Comparison of ENCODE assay signal across 29 cellular contexts in the genomic region with DNA sequence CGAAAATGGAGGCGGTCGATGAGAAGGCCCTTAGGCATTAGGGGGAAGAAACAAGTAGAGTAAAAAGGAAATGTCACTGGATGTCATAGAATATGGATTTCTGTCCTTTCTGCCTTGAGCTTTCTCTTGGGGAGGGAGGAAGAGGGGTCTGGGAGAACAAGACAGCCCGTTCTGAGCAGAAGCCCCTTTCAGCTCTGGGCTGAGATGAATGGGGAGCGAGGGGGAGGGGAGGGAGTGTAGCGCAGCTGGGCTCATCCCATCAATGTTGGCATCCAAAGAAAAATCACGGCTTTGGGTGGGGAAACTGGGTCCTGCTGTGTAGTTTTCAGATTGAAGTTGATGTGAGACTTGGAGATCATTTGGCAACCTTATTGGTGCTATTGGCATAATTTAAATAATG. TPM values are rescaled to one million over a fixed set of nuclear protein-coding genes. Genes with fewer than 3 reads are reported as not detected.
DNase-seq lines count a peak whose midpoint lies in the region; ATAC-seq and TF ChIP-seq lines count a peak whose summit lies in the region.
"Had no signal": no experiment of that assay in that cellular context is flagged by ENCODE, and none has a peak within 500 bp of the region (broad histone marks: within the 10 kb centered on the region; RNA-seq: fewer than 3 reads in every experiment).

No MANE protein-coding gene starts in this region.

- intact Hi-C loops in dendritic cell treated with granulocyte-macrophage colony-stimulating factor and Interleukin-4, amounts not matched to agents 40 ng/mL and 50 ng/mL, for 4 days (cut with micrococcal nuclease), result loop anchor here (5.0 kb wide), 1 partner anchor 107 kb away; no protein-coding TSS in a partner anchor

- H3K9me3 ChIP-seq in endodermal cell (ENCODE audit: control insufficient read depth, low read length), result no peaks in the 10 kb centered on the region
- H3K9me3 ChIP-seq: ascending aorta, Caco-2, MG63, thyroid gland had no signal

- 81 to 91% methylated on average over 7 of the region's 7 CpGs for WGBS in endodermal cell (ENCODE audit: insufficient coverage in 1 of 2, insufficient read length in 1 of 2), 2 experiments

- H3K27me3 ChIP-seq in endodermal cell (ENCODE audit: control insufficient read depth, insufficient read depth, low read length, poor library complexity, severe bottlenecking), result peaks cover 22% of the 10 kb centered on the region
- H3K27me3 ChIP-seq: ascending aorta, thyroid gland had no signal

- H3K27me3 Mint-ChIP-seq in stimulated activated naive CD8-positive, alpha-beta T cell treated with anti-CD3 and anti-CD28 coated beads, Interleukin-15, amount 100 ng/mL, for 72 hours, result no peaks in the 10 kb centered on the region
- H3K27me3 Mint-ChIP-seq in dendritic cell treated with granulocyte-macrophage colony-stimulating factor and Interleukin-4, amounts not matched to agents 40 ng/mL and 50 ng/mL, for 4 days, result peaks cover 21% of the 10 kb centered on the region
- H3K27me3 Mint-ChIP-seq in naive B cell, result no peaks in the 10 kb centered on the region
- peaks cover 27% of the 10 kb centered on the region for H3K27me3 Mint-ChIP-seq in endodermal cell (ENCODE audit: insufficient read depth)
- H3K27me3 Mint-ChIP-seq: stimulated activated memory B cell treated with anti-CD40 and anti-IgM and Interleukin-4, amounts not matched to agents 10 μg/mL and 1 μg/mL and 100 μg/mL, for 72 hours had no signal

- peaks cover 7% of the 10 kb centered on the region for H3K4me1 ChIP-seq in endodermal cell (ENCODE audit: control insufficient read depth, insufficient read depth, low read length)
- H3K4me1 ChIP-seq: ascending aorta, Caco-2 had no signal

- H3K27ac Mint-ChIP-seq in stimulated activated naive CD8-positive, alpha-beta T cell treated with anti-CD3 and anti-CD28 coated beads, Interleukin-15, amount 100 ng/mL, for 72 hours, result peak overlapping the region; percentile 72 to 77
- H3K27ac Mint-ChIP-seq in dendritic cell treated with granulocyte-macrophage colony-stimulating factor and Interleukin-4, amounts not matched to agents 40 ng/mL and 50 ng/mL, for 4 days, result peak overlapping the region; percentile 57
- H3K27ac Mint-ChIP-seq in naive B cell, result peak overlapping the region in 3 of 6 donors; percentile 18 to 39 (median 19)
- no peak overlapping the region for H3K27ac Mint-ChIP-seq in endodermal cell
- H3K27ac Mint-ChIP-seq: stimulated activated memory B cell treated with anti-CD40 and anti-IgM and Interleukin-4, amounts not matched to agents 10 μg/mL and 1 μg/mL and 100 μg/mL, for 72 hours had no signal

- H3K27ac ChIP-seq in endodermal cell (ENCODE audit: low read depth, low read length), result no peak overlapping the region
- H3K27ac ChIP-seq: ascending aorta, RWPE1, thyroid gland had no signal

- TF ChIP-seq CTCF in endodermal cell (conservative IDR thresholded peaks at IDR 0.05), result no peak

- DNase-seq in stimulated activated naive CD8-positive, alpha-beta T cell treated with anti-CD3 and anti-CD28 coated beads, Interleukin-15, amount 100 ng/mL, for 72 hours, result no peak
- DNase-seq in stimulated activated naive CD8-positive, alpha-beta T cell treated with anti-CD3 and anti-CD28 coated beads, Interleukin-15, Interleukin-2, amounts not matched to agents 100 U/mL and 50 U/mL, for 24 hours, result no peak
- DNase-seq in naive B cell, result no peak
- DNase-seq in activated effector memory CD4-positive, alpha-beta T cell treated with anti-CD3 and anti-CD28 coated beads, Interleukin-2, amount 50 U/mL, for 16 hours, result no peak
- DNase-seq in endodermal cell, result no peak
- no peak for DNase-seq in NCI-H1105 (lab: John Stamatoyannopoulos, UW)
- DNase-seq in HuH-7 (ENCODE audit: low spot score), result no peak
- DNase-seq: activated CD4-positive, alpha-beta T cell treated with anti-CD3 and anti-CD28 coated beads, Interleukin-2, amount 50 U/mL, for 4 hours; activated naive CD4-positive, alpha-beta T cell treated with anti-CD3 and anti-CD28 coated beads, Interleukin-2, amount 50 U/mL, for 16 hours; AML-193; Caco-2; central memory CD4-positive, alpha-beta T cell; DND-41; KBM-7; MG63; NCI-H1417 treated with DMSO at 0.1 percent for 48 hours; NCI-H2081; NCI-H2227 treated with DMSO at 0.1 percent for 48 hours; NCI-H69; stimulated activated CD4-positive, alpha-beta T cell treated with anti-CD3 and anti-CD28 coated beads, Interleukin-12 subunit alpha, Interleukin-12 subunit beta, amount 100 ng/mL, for 4 hours; stimulated activated CD4-positive, alpha-beta T cell treated with anti-CD3 and anti-CD28 coated beads, Interleukin-4, amount 100 ng/mL, for 4 hours; T-helper 1 cell; thyroid gland had no signal

- H3K4me3 Mint-ChIP-seq in stimulated activated naive CD8-positive, alpha-beta T cell treated with anti-CD3 and anti-CD28 coated beads, Interleukin-15, amount 100 ng/mL, for 72 hours, result no peak overlapping the region
- no peak overlapping the region for H3K4me3 Mint-ChIP-seq in dendritic cell treated with granulocyte-macrophage colony-stimulating factor and Interleukin-4, amounts not matched to agents 40 ng/mL and 50 ng/mL, for 4 days
- peak overlapping the region; percentile 17 to 80 (median 40) for H3K4me3 Mint-ChIP-seq in naive B cell
- no peak overlapping the region for H3K4me3 Mint-ChIP-seq in endodermal cell
- H3K4me3 Mint-ChIP-seq: nephron; stimulated activated memory B cell treated with anti-CD40 and anti-IgM and Interleukin-4, amounts not matched to agents 10 μg/mL and 1 μg/mL and 100 μg/mL, for 72 hours had no signal

- H3K4me3 ChIP-seq in endodermal cell (ENCODE audit: low read length), result no peak overlapping the region
- H3K4me3 ChIP-seq: ascending aorta, MG63, thyroid gland had no signal

- ATAC-seq in stimulated activated naive CD8-positive, alpha-beta T cell treated with anti-CD3 and anti-CD28 coated beads, Interleukin-15, amount 100 ng/mL, for 72 hours, result no peak
- no peak for ATAC-seq in stimulated activated naive CD8-positive, alpha-beta T cell treated with anti-CD3 and anti-CD28 coated beads, Interleukin-15, Interleukin-2, amounts not matched to agents 100 U/mL and 50 U/mL, for 24 hours
- no peak for ATAC-seq in naive B cell (ENCODE audit: low read depth in 2 of 2)
- ATAC-seq: sciatic nerve had no signal

- no peaks in the 10 kb centered on the region for H3K36me3 ChIP-seq in endodermal cell (ENCODE audit: control insufficient read depth, insufficient read depth, low read length)
- H3K36me3 ChIP-seq: ascending aorta, MG63, thyroid gland had no signal

- H3K9me3 Mint-ChIP-seq in stimulated activated naive CD8-positive, alpha-beta T cell treated with anti-CD3 and anti-CD28 coated beads, Interleukin-15, amount 100 ng/mL, for 72 hours, result no peaks in the 10 kb centered on the region
- no peaks in the 10 kb centered on the region for H3K9me3 Mint-ChIP-seq in dendritic cell treated with granulocyte-macrophage colony-stimulating factor and Interleukin-4, amounts not matched to agents 40 ng/mL and 50 ng/mL, for 4 days
- no peaks in the 10 kb centered on the region for H3K9me3 Mint-ChIP-seq in naive B cell
- no peaks in the 10 kb centered on the region for H3K9me3 Mint-ChIP-seq in endodermal cell
- H3K9me3 Mint-ChIP-seq: nephron; stimulated activated memory B cell treated with anti-CD40 and anti-IgM and Interleukin-4, amounts not matched to agents 10 μg/mL and 1 μg/mL and 100 μg/mL, for 72 hours had no signal

- no peak overlapping the region for H3K9ac ChIP-seq in endodermal cell (ENCODE audit: extremely low read depth, low read length, poor library complexity, severe bottlenecking)

- H3K4me1 Mint-ChIP-seq in stimulated activated naive CD8-positive, alpha-beta T cell treated with anti-CD3 and anti-CD28 coated beads, Interleukin-15, amount 100 ng/mL, for 72 hours, result peaks cover 55% of the 10 kb centered on the region
- peaks cover 75% of the 10 kb centered on the region for H3K4me1 Mint-ChIP-seq in dendritic cell treated with granulocyte-macrophage colony-stimulating factor and Interleukin-4, amounts not matched to agents 40 ng/mL and 50 ng/mL, for 4 days (ENCODE audit: low read depth)
- H3K4me1 Mint-ChIP-seq in naive B cell (peaks cover 46 to 76% (median 74%) of the 10 kb centered on the region in 3 donors), endodermal cell (peaks cover 30% of the 10 kb centered on the region)

- peaks cover 21% of the 10 kb centered on the region for H3K36me3 Mint-ChIP-seq in dendritic cell treated with granulocyte-macrophage colony-stimulating factor and Interleukin-4, amounts not matched to agents 40 ng/mL and 50 ng/mL, for 4 days (ENCODE audit: low read depth)
- H3K36me3 Mint-ChIP-seq in naive B cell (no peaks in the 10 kb centered on the region), endodermal cell (ENCODE audit: low read depth) (no peaks in the 10 kb centered on the region)
- H3K36me3 Mint-ChIP-seq: stimulated activated memory B cell treated with anti-CD40 and anti-IgM and Interleukin-4, amounts not matched to agents 10 μg/mL and 1 μg/mL and 100 μg/mL, for 72 hours had no signal

RNA-seq across cellular contexts. Expression of a gene that starts 35.7 kb away (rescaled TPM):
- 10 to 100 TPM; 20.7 to 34.3 (median 25.1) TPM for polyA plus RNA-seq in naive B cell (ENCODE audit: low read depth in 6 of 6)
- total RNA-seq in endodermal cell, result 1 to 10 TPM; 1.6 to 5.4 TPM
- polyA plus RNA-seq in endodermal cell (2013, experiment 1 of 2), result 1.5 TPM
- polyA plus RNA-seq in endodermal cell (2013, experiment 2 of 2), result 1.7 TPM
- total RNA-seq: Caco-2 had no signal

Comparison
In these comparisons a context has a peak if more than half of its experiments do, and no peak if none do; other contexts are left out.
1. H3K4me3 Mint-ChIP-seq: peak in naive B cell (8 of 8); none in stimulated activated naive CD8-positive, alpha-beta T cell treated with anti-CD3 and anti-CD28 coated beads, Interleukin-15, amount 100 ng/mL, for 72 hours (0 of 2), dendritic cell treated with granulocyte-macrophage colony-stimulating factor and Interleukin-4, amounts not matched to agents 40 ng/mL and 50 ng/mL, for 4 days (single experiment) and endodermal cell (single experiment).